In genomic region chr16:28554634-28555423, GRCh38 we compare ENCODE assay signal across 8 cellular contexts. TPM values are rescaled to one million over a fixed set of nuclear protein-coding genes. Genes with fewer than 3 reads are reported as not detected.
DNase-seq lines count a peak whose midpoint lies in the region; ATAC-seq and TF ChIP-seq lines count a peak whose summit lies in the region.

No MANE protein-coding gene starts in this region.

- peak overlapping the region; percentile 95 for H3K4me3 Mint-ChIP-seq in activated naive CD8-positive, alpha-beta T cell

- H3K27me3 Mint-ChIP-seq in activated naive CD8-positive, alpha-beta T cell = no peaks in the 10 kb centered on the region

- TF ChIP-seq POLR2A in vagina (IDR thresholded peaks at IDR 0.05) = no peak

- no peak for DNase-seq in left ventricle myocardium inferior
- no peak for DNase-seq in left cardiac atrium
- DNase-seq in lung (ENCODE audit: low spot score) = no peak
- DNase-seq in vagina (ENCODE audit: extremely low spot score in 2 of 2) = no peak
- no peak for DNase-seq in pons (ENCODE audit: low spot score)
- DNase-seq in GM10248 (ENCODE audit: extremely low spot score) = no peak
- no peak for DNase-seq in RKO (ENCODE audit: low spot score)

- H3K27me3 ChIP-seq in left ventricle myocardium inferior (ENCODE audit: low read depth) (no peaks in the 10 kb centered on the region), lung (ENCODE audit: control insufficient read depth, insufficient read depth) (no peaks in the 10 kb centered on the region), vagina (no peaks in the 10 kb centered on the region)

- POLR2A ChIA-PET in GM10248 (lab: Yijun Ruan, JAX) = no interaction called here

- ATAC-seq in left cardiac atrium (no peak), lung (ENCODE audit: insufficient read depth, low FRiP score) (no peak)

- H3K4me1 Mint-ChIP-seq in activated naive CD8-positive, alpha-beta T cell (ENCODE audit: low read depth) = peaks cover 34% of the 10 kb centered on the region

- 85 to 89% methylated on average over 15 of the region's 15 CpGs for WGBS in lung, 2 donors

- H3K36me3 Mint-ChIP-seq in activated naive CD8-positive, alpha-beta T cell = peaks cover 7% of the 10 kb centered on the region

- CTCF ChIA-PET in GM10248 (lab: Yijun Ruan, JAX) = interaction anchor here (0.8 to 2.5 kb wide), 6 partner anchors 10 to 277 kb away, joined by 3 to 7 read pairs (median 4); partner anchors contain the start of gene CLN3

- H3K9me3 ChIP-seq in left ventricle myocardium inferior (replicated peaks) (no peaks in the 10 kb centered on the region), lung (ENCODE audit: control insufficient read depth in 2 of 2, insufficient read depth in 1 of 2, low read length in 1 of 2) (no peaks in the 10 kb centered on the region), vagina (no peaks in the 10 kb centered on the region)

- intact Hi-C loops in left ventricle myocardium inferior (cut with micrococcal nuclease) = loop anchor here (10.0 kb wide), 1 partner anchor 60 kb away; the partner anchor contains the start of genes APOBR and CLN3
- intact Hi-C loops in left cardiac atrium (cut with DNase I) = no loop called here
- intact Hi-C loops in vagina (cut with DNase I) = loop anchor here (5.0 kb wide), 1 partner anchor 63 kb away; the partner anchor contains the start of genes APOBR and CLN3

- H3K4me3 ChIP-seq in left ventricle myocardium inferior = peak overlapping the region; percentile 68
- peak overlapping the region; percentile 26 for H3K4me3 ChIP-seq in lung
- peak overlapping the region; percentile 56 to 77 for H3K4me3 ChIP-seq in vagina

- H3K27ac ChIP-seq in left ventricle myocardium inferior (replicated peaks) (peak overlapping the region; percentile 94), lung (ENCODE audit: low read depth in 1 of 2, low read length in 1 of 2) (peak overlapping the region in 1 of 2 donors; percentile 33), vagina (peak overlapping the region; percentile 93)

- H3K36me3 ChIP-seq in left ventricle myocardium inferior (peaks cover 15% of the 10 kb centered on the region), lung (ENCODE audit: control insufficient read depth in 2 of 2, insufficient read depth in 2 of 2, low read length in 2 of 2) (peaks cover 4 to 8% of the 10 kb centered on the region in 2 donors), vagina (peaks cover 3 to 22% of the 10 kb centered on the region in 2 donors)

- no peaks in the 10 kb centered on the region for H3K9me3 Mint-ChIP-seq in activated naive CD8-positive, alpha-beta T cell (ENCODE audit: low read depth)

- H3K27ac Mint-ChIP-seq in activated naive CD8-positive, alpha-beta T cell = peak overlapping the region; percentile 89

- no peak for TF ChIP-seq CTCF in left ventricle myocardium inferior (IDR thresholded peaks at IDR 0.05; ENCODE audit: borderline replicate concordance)
- TF ChIP-seq CTCF in lung (IDR thresholded peaks at IDR 0.05; ENCODE audit: control extremely low read depth, extremely low read depth) = no peak
- no peak for TF ChIP-seq CTCF in vagina (IDR thresholded peaks at IDR 0.05)
- no peak for TF ChIP-seq CTCF in GM10248 (IDR thresholded peaks at IDR 0.05; ENCODE audit: control extremely low read depth, extremely low read depth, low read depth, missing control alignments)

- H3K4me1 ChIP-seq in left ventricle myocardium inferior = peaks cover 20% of the 10 kb centered on the region
- peaks cover 0 to 5% of the 10 kb centered on the region in 2 donors for H3K4me1 ChIP-seq in lung (ENCODE audit: control insufficient read depth in 2 of 2, insufficient read depth in 2 of 2, low read length in 2 of 2)
- peaks cover 22% of the 10 kb centered on the region for H3K4me1 ChIP-seq in vagina

RNA-seq across cellular contexts. Expression of gene SGF29, which starts 1.1 kb away (rescaled TPM):
- total RNA-seq in left ventricle myocardium inferior (16.5 TPM), left cardiac atrium (10 to 100 TPM; 14.5 to 15.8 TPM), lung (10 to 100 TPM; 17.8 to 30.4 TPM), vagina (16.5 TPM)
- 10 to 100 TPM; 18.5 to 46.6 TPM for polyA plus RNA-seq in lung

RNA-seq across cellular contexts. Expression of gene NUPR1, which starts 16.1 kb away (rescaled TPM):
- total RNA-seq in left ventricle myocardium inferior (33.1 TPM), left cardiac atrium (10 to 100 TPM; 49.3 to 90.2 TPM), lung (100 to 1,000 TPM in 1 of 2 donors, 1 to 10 TPM in 1; 8.0 to 212 TPM), vagina (62.1 TPM)
- 100 to 1,000 TPM; 192 to 828 TPM for polyA plus RNA-seq in lung

RNA-seq across cellular contexts. Expression of gene SULT1A2, which starts 42.0 kb away (rescaled TPM):
- total RNA-seq in left ventricle myocardium inferior (1.1 TPM), left cardiac atrium (1 to 10 TPM; 1.3 to 2.1 TPM), lung (1 to 10 TPM; 3.7 to 6.4 TPM), vagina (not detected)
- 10 to 100 TPM in 1 of 2 donors, 1 to 10 TPM in 1; 5.7 to 14.2 TPM for polyA plus RNA-seq in lung

RNA-seq across cellular contexts. Expression of gene IL27, which starts 48.2 kb away (rescaled TPM):
- total RNA-seq in left ventricle myocardium inferior (not detected), left cardiac atrium (not detected), lung (1 to 10 TPM in 1 of 2 donors, not detected in 1; 1.1 TPM), vagina (not detected)
- polyA plus RNA-seq in lung = 1 to 10 TPM in 1 of 2 donors, under 1 TPM in 1; 0.37 to 1.8 TPM

RNA-seq across cellular contexts. Expression of gene SULT1A1, which starts 55.0 kb away (rescaled TPM):
- 13.7 TPM for total RNA-seq in left ventricle myocardium inferior
- 10 to 100 TPM; 15.4 to 23.1 TPM for total RNA-seq in left cardiac atrium
- total RNA-seq in lung = 10 to 100 TPM; 37.3 to 43.1 TPM
- 100 to 1,000 TPM in 1 of 2 donors, 10 to 100 TPM in 1; 34.6 to 118 TPM for polyA plus RNA-seq in lung
- 11.5 TPM for total RNA-seq in vagina

Comparison
In these comparisons a context has a peak if more than half of its experiments do, and no peak if none do; other contexts are left out.
1. intact Hi-C loops: an anchor here in left ventricle myocardium inferior (10.0 kb wide) and vagina (5.0 kb wide); none called in left cardiac atrium.